In the genomic region with DNA sequence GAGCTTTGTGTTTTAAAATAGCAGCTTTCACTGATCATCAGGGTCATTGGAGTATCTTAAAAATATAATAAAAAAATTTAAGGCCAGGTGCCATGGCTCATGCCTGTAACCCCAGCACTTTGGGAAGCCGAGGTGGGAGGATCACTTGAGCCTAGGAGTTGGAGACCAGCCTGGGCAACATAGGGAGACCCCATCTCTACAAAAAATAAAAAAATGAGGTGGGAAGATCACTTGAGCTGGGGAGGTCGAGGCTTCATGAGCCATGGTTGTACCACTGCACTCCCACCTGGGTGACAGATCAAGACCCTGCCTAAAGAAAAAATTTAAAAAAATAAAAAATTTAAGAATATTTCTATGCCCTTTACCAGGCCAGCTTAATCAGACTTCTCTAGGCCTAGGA, we compare ENCODE assay signal across 8 cellular contexts. TPM values are rescaled to one million over a fixed set of nuclear protein-coding genes. Genes with fewer than 3 reads are reported as not detected.
A peak's percentile ranks its signal among the peaks of the same experiment; 100 is the strongest.
DNase-seq lines count a peak whose midpoint lies in the region; ATAC-seq and TF ChIP-seq lines count a peak whose summit lies in the region.

No MANE protein-coding gene starts in this region.

- POLR2A ChIA-PET in MCF 10A (lab: Yijun Ruan, JAX) = interaction anchor here (0.6 to 5.7 kb wide), 11 partner anchors 9 to 160 kb away, joined by 3 to 56 read pairs (median 4); a partner anchor contains a TSS

- H3K27ac Mint-ChIP-seq in stimulated activated naive CD8-positive, alpha-beta T cell treated with anti-CD3 and anti-CD28 coated beads, Interleukin-15, Interleukin-2, amounts not matched to agents 100 ng/mL and 50 ng/mL, for 24 hours = peak overlapping the region; percentile 96
- H3K27ac Mint-ChIP-seq in MCF 10A (ENCODE audit: low read depth, unreplicated experiment) = no peak overlapping the region

- H3K9me3 ChIP-seq in mononuclear cell (ENCODE audit: low read depth, low read length) (no peaks in the 10 kb centered on the region), mucosa of descending colon (no peaks in the 10 kb centered on the region)

- peaks cover 79% of the 10 kb centered on the region for H3K4me1 Mint-ChIP-seq in stimulated activated naive CD8-positive, alpha-beta T cell treated with anti-CD3 and anti-CD28 coated beads, Interleukin-15, Interleukin-2, amounts not matched to agents 100 ng/mL and 50 ng/mL, for 24 hours (ENCODE audit: low read depth)
- peaks cover 10% of the 10 kb centered on the region for H3K4me1 Mint-ChIP-seq in MCF 10A (ENCODE audit: insufficient read depth, unreplicated experiment)

- no peak for DNase-seq in stimulated activated naive CD8-positive, alpha-beta T cell treated with anti-CD3 and anti-CD28 coated beads, Interleukin-15, Interleukin-2, amounts not matched to agents 100 U/mL and 50 U/mL, for 24 hours
- DNase-seq in MCF 10A (ENCODE audit: unreplicated experiment) = no peak
- no peak for DNase-seq in activated effector memory CD4-positive, alpha-beta T cell treated with Interleukin-2 at 50 U/mL for 16 hours
- DNase-seq in stimulated activated CD4-positive, alpha-beta T cell treated with anti-CD3 and anti-CD28 coated beads, Interleukin-4, amount 100 ng/mL, for 1 hour = no peak
- no peak for DNase-seq in mucosa of descending colon
- DNase-seq in NCI-H345 treated with DMSO at 0.1 percent for 48 hours (lab: John Stamatoyannopoulos, UW; ENCODE audit: unreplicated experiment) = no peak

- peak overlapping the region; percentile 99 for H3K4me3 Mint-ChIP-seq in stimulated activated naive CD8-positive, alpha-beta T cell treated with anti-CD3 and anti-CD28 coated beads, Interleukin-15, Interleukin-2, amounts not matched to agents 100 ng/mL and 50 ng/mL, for 24 hours
- peak overlapping the region; percentile 97 for H3K4me3 Mint-ChIP-seq in MCF 10A (ENCODE audit: unreplicated experiment)

- no peaks in the 10 kb centered on the region for H3K36me3 ChIP-seq in mucosa of descending colon (ENCODE audit: low read depth)

- H3K36me3 Mint-ChIP-seq in stimulated activated naive CD8-positive, alpha-beta T cell treated with anti-CD3 and anti-CD28 coated beads, Interleukin-15, Interleukin-2, amounts not matched to agents 100 ng/mL and 50 ng/mL, for 24 hours (ENCODE audit: low read depth) = peaks cover 51% of the 10 kb centered on the region
- H3K36me3 Mint-ChIP-seq in MCF 10A (ENCODE audit: insufficient read depth, unreplicated experiment) = peaks cover 34% of the 10 kb centered on the region

- H3K9me3 Mint-ChIP-seq in stimulated activated naive CD8-positive, alpha-beta T cell treated with anti-CD3 and anti-CD28 coated beads, Interleukin-15, Interleukin-2, amounts not matched to agents 100 ng/mL and 50 ng/mL, for 24 hours = no peaks in the 10 kb centered on the region
- H3K9me3 Mint-ChIP-seq in MCF 10A (ENCODE audit: unreplicated experiment) = no peaks in the 10 kb centered on the region

- H3K4me1 ChIP-seq in mononuclear cell (ENCODE audit: insufficient read depth, low read length) (peaks cover 63% of the 10 kb centered on the region), mucosa of descending colon (ENCODE audit: low read depth) (peaks cover 26% of the 10 kb centered on the region)

- H3K27me3 ChIP-seq in mononuclear cell (ENCODE audit: insufficient read depth, low read length) = no peaks in the 10 kb centered on the region

- ATAC-seq in stimulated activated naive CD8-positive, alpha-beta T cell treated with anti-CD3 and anti-CD28 coated beads, Interleukin-15, Interleukin-2, amounts not matched to agents 100 U/mL and 50 U/mL, for 24 hours = no peak
- ATAC-seq in mucosa of descending colon = no peak

- TF ChIP-seq CTCF in MCF 10A (IDR thresholded peaks at IDR 0.05; ENCODE audit: unreplicated experiment) (no peak), mucosa of descending colon (IDR thresholded peaks at IDR 0.05) (no peak)

- CTCF ChIA-PET in MCF 10A (lab: Yijun Ruan, JAX) = interaction anchor here (0.6 to 1.3 kb wide), 3 partner anchors 8 to 394 kb away, joined by 3 read pairs; no protein-coding TSS in a partner anchor

- peak overlapping the region; percentile 73 for H3K4me3 ChIP-seq in mononuclear cell (ENCODE audit: low read length)
- H3K4me3 ChIP-seq in mucosa of descending colon = no peak overlapping the region

- intact Hi-C loops in MCF 10A (cut with micrococcal nuclease) (no loop called here), mucosa of descending colon (cut with DNase I, micrococcal nuclease) (no loop called here)

- no TSS peak for BruUV-seq in MCF 10A (replicated peaks; lab: Mats Ljungman, UMichigan)

- no peaks in the 10 kb centered on the region for H3K27me3 Mint-ChIP-seq in stimulated activated naive CD8-positive, alpha-beta T cell treated with anti-CD3 and anti-CD28 coated beads, Interleukin-15, Interleukin-2, amounts not matched to agents 100 ng/mL and 50 ng/mL, for 24 hours
- no peaks in the 10 kb centered on the region for H3K27me3 Mint-ChIP-seq in MCF 10A (ENCODE audit: insufficient read depth, unreplicated experiment)

RNA-seq across cellular contexts. Expression of a gene that starts 1.5 kb away (rescaled TPM):
- total RNA-seq in MCF 10A (2022) (29.4 and 42.8 TPM in 2 replicates), mononuclear cell (37.9 TPM), mucosa of descending colon (10 to 100 TPM; 37.0 to 44.1 (median 41.4) TPM)

RNA-seq across cellular contexts. Expression of a gene that starts 30.8 kb away (rescaled TPM):
- total RNA-seq in MCF 10A (2022) = 225 and 298 TPM in 2 replicates
- 61.7 TPM for total RNA-seq in mononuclear cell
- 100 to 1,000 TPM; 157 to 274 (median 228) TPM for total RNA-seq in mucosa of descending colon
